ENCODE assay signal across 1 cellular context in genomic region chr7:1811850-1812692, GRCh38.
TF ChIP-seq lines count a peak whose summit lies in the region.

No MANE protein-coding gene starts in this region.

TF ChIP-seq in GM23338, 12 proteins besides CTCF, POLR2A, EP300 and RAD21 (continued from another document):
- TF ChIP-seq ZNF462 (CRISPR knock-in tag; IDR thresholded peaks at IDR 0.05) (no peak), CREB1 (CRISPR knock-in tag; IDR thresholded peaks at IDR 0.05; ENCODE audit: low read depth) (no peak), STAT1 (IDR thresholded peaks at IDR 0.05; ENCODE audit: unreplicated experiment) (no peak), NANOG (IDR thresholded peaks at IDR 0.05; ENCODE audit: borderline replicate concordance) (no peak), EZH2phosphoT487 (IDR thresholded peaks at IDR 0.05; ENCODE audit: unreplicated experiment) (no peak), EZH2 (IDR thresholded peaks at IDR 0.05; ENCODE audit: low read depth, unreplicated experiment) (no peak)
